In the genomic region with DNA sequence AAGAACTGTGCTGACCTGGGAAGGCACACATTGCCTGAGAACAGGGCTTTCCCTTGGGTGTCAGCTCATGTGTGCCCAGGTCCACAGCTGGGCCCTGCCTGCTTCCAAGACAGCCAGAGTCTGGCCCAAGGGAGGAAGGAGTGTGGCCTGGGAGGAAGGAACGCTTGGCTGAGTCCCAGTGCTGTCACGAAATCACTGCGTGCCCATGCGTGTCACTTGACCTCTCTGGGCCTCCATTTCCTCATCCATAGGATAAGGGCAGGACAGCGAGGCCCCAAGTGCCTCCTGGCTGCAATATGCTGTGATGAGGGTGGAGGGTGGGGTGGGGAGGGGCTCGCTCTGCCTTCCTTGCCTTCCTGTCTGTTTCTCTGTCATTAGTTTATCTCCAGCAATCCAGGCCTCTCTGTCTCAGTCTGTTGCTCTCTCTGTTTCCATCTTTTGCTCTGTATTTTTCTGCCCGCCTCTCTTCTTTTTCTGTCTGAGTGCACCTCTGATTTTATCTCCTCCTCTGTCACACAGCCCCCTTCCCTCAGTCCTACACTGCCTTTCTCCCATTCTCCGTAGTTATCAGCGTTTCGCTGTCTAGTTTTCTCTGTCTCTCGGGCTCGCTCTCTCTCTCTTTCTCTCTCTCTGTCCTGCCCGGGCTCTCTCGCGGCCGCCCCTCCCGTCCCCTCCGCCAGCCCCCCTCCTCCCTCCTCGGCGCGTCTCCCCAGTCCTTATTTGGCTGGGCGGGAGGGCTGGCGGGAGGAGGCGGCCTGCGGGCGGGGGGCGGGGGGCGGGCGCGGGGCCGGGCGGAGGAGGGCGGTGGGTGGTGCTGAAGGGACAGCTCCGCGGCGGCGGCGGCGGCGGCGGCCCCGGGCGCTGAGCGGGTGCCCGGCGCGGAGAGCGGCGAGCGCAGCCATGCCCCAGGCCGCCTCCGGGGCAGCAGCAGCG, we compare ENCODE assay signal across 9 cellular contexts. TPM values are rescaled to one million over a fixed set of nuclear protein-coding genes. Genes with fewer than 3 reads are reported as not detected.
A peak's percentile ranks its signal among the peaks of the same experiment; 100 is the strongest.
DNase-seq lines count a peak whose midpoint lies in the region; ATAC-seq lines count a peak whose summit lies in the region.
"Had no signal": no experiment of that assay in that cellular context is flagged by ENCODE, and none has a peak within 500 bp of the region (broad histone marks: within the 10 kb centered on the region; RNA-seq: fewer than 3 reads in every experiment).

TSS of gene KCNK3 (plus strand) at position 842 of the 933 bp plus-strand sequence. CDS start 154 bp downstream, outside the sequence.

- H3K27ac ChIP-seq in naive thymus-derived CD4-positive, alpha-beta T cell (ENCODE audit: low read depth, low read length): no peak within 1 kb of the TSS
- no peak within 1 kb of the TSS for H3K27ac ChIP-seq in subcutaneous abdominal adipose tissue (ENCODE audit: low read depth, low read length)

- peaks cover 65 to 76% (median 75%) of the 10 kb centered on the region in 5 donors for H3K27me3 Mint-ChIP-seq in naive thymus-derived CD4-positive, alpha-beta T cell

- H3K9me3 ChIP-seq in naive thymus-derived CD4-positive, alpha-beta T cell (ENCODE audit: control insufficient read depth in 2 of 3, low read length in 3 of 3): no peaks in the 10 kb centered on the region
- H3K9me3 ChIP-seq in subcutaneous abdominal adipose tissue (ENCODE audit: control insufficient read depth in 5 of 5, low read length in 5 of 5): no peaks in the 10 kb centered on the region

- peaks cover 5 to 23% of the 10 kb centered on the region in 2 donors for H3K27me3 ChIP-seq in naive thymus-derived CD4-positive, alpha-beta T cell (ENCODE audit: control insufficient read depth in 2 of 2, insufficient read depth in 2 of 2, low read length in 2 of 2)
- peaks cover 14 to 57% (median 36%) of the 10 kb centered on the region in 5 donors for H3K27me3 ChIP-seq in subcutaneous abdominal adipose tissue (ENCODE audit: control insufficient read depth in 5 of 5, insufficient read depth in 4 of 5, low read length in 5 of 5)

- CTCF ChIA-PET in naive thymus-derived CD4-positive, alpha-beta T cell (lab: Charles Lee): no interaction called here

- peaks cover 0 to 14% (median 0%) of the 10 kb centered on the region in 11 donors for H3K9me3 Mint-ChIP-seq in naive thymus-derived CD4-positive, alpha-beta T cell

- H3K36me3 Mint-ChIP-seq in naive thymus-derived CD4-positive, alpha-beta T cell: peaks cover 0 to 7% (median 0%) of the 10 kb centered on the region in 5 donors

- no peak within 1 kb of the TSS for H3K9ac ChIP-seq in subcutaneous abdominal adipose tissue (ENCODE audit: low read length in 5 of 5)

- peak; percentile 57 for DNase-seq in DMS53 treated with DMSO at 0.1 percent for 48 hours (lab: John Stamatoyannopoulos, UW; ENCODE audit: unreplicated experiment)
- DNase-seq in NCI-H2196 (lab: John Stamatoyannopoulos, UW; ENCODE audit: unreplicated experiment): peak; percentile 69
- DNase-seq in activated T-cell treated with anti-CD3 and anti-CD28 coated beads for 4 hours: peak; percentile 4
- peak in 8 of 9 donors; percentile 16 to 66 (median 38) for DNase-seq in naive thymus-derived CD4-positive, alpha-beta T cell

- H3K4me3 ChIP-seq in naive thymus-derived CD4-positive, alpha-beta T cell (ENCODE audit: low read length): no peak within 1 kb of the TSS
- H3K4me3 ChIP-seq in subcutaneous abdominal adipose tissue (ENCODE audit: low read depth in 1 of 5, low read length in 5 of 5): peak within 1 kb of the TSS; percentile 18 to 54 (median 32)

- H3K27ac Mint-ChIP-seq in naive thymus-derived CD4-positive, alpha-beta T cell: no peak within 1 kb of the TSS

- H3K4me1 Mint-ChIP-seq in naive thymus-derived CD4-positive, alpha-beta T cell: peaks cover 0 to 11% (median 4%) of the 10 kb centered on the region in 7 donors

- POLR2A ChIA-PET in naive thymus-derived CD4-positive, alpha-beta T cell (lab: Charles Lee): no interaction called here

- ATAC-seq in esophagus mucosa: peak; percentile 59
- ATAC-seq in naive thymus-derived CD4-positive, alpha-beta T cell: peak; percentile 85
- no peak for ATAC-seq in HG03039 (IDR thresholded peaks at IDR 0.05; ENCODE audit: unreplicated experiment)
- ATAC-seq in GM21360 (IDR thresholded peaks at IDR 0.05; ENCODE audit: unreplicated experiment): no peak

- no peaks in the 10 kb centered on the region for H3K4me1 ChIP-seq in naive thymus-derived CD4-positive, alpha-beta T cell (ENCODE audit: control insufficient read depth in 2 of 2, insufficient read depth in 2 of 2, low read length in 2 of 2)
- H3K4me1 ChIP-seq in subcutaneous abdominal adipose tissue (ENCODE audit: control insufficient read depth in 5 of 5, insufficient read depth in 5 of 5, low read length in 5 of 5): peaks cover 0 to 29% (median 17%) of the 10 kb centered on the region in 5 donors

- H3K36me3 ChIP-seq in naive thymus-derived CD4-positive, alpha-beta T cell (ENCODE audit: control insufficient read depth in 2 of 3, insufficient read depth in 3 of 3, low read length in 3 of 3): no peaks in the 10 kb centered on the region
- no peaks in the 10 kb centered on the region for H3K36me3 ChIP-seq in subcutaneous abdominal adipose tissue (ENCODE audit: control insufficient read depth in 5 of 5, insufficient read depth in 5 of 5, low read length in 5 of 5)

- intact Hi-C loops in naive thymus-derived CD4-positive, alpha-beta T cell (cut with micrococcal nuclease): no loop called here

- H3K4me3 Mint-ChIP-seq in naive thymus-derived CD4-positive, alpha-beta T cell: peak within 1 kb of the TSS in 8 of 10 donors; percentile 5 to 74 (median 53)

RNA-seq across cellular contexts. Expression of gene KCNK3, which starts in this region (rescaled TPM):
- total RNA-seq in esophagus mucosa: 0.44 TPM
- not detected for total RNA-seq in naive thymus-derived CD4-positive, alpha-beta T cell
- polyA plus RNA-seq in naive thymus-derived CD4-positive, alpha-beta T cell: not detected
- total RNA-seq: pulmonary artery endothelial cell had no signal

Comparison
In these comparisons a context has a peak if more than half of its experiments do, and no peak if none do; other contexts are left out.
1. Peak in ATAC-seq in esophagus mucosa; RNA of the gene not detected or under 1 TPM.
2. Peak in DNase-seq and ATAC-seq in naive thymus-derived CD4-positive, alpha-beta T cell; RNA of the gene not detected or under 1 TPM.
3. DNase-seq: peak in every context shown above with its lines; median percentile 69 in NCI-H2196; 57 in DMS53 treated with DMSO at 0.1 percent for 48 hours; 38 in naive thymus-derived CD4-positive, alpha-beta T cell; 4 in activated T-cell treated with anti-CD3 and anti-CD28 coated beads for 4 hours.